Comparison of ENCODE assay signal across 21 cellular contexts in the genomic region with DNA sequence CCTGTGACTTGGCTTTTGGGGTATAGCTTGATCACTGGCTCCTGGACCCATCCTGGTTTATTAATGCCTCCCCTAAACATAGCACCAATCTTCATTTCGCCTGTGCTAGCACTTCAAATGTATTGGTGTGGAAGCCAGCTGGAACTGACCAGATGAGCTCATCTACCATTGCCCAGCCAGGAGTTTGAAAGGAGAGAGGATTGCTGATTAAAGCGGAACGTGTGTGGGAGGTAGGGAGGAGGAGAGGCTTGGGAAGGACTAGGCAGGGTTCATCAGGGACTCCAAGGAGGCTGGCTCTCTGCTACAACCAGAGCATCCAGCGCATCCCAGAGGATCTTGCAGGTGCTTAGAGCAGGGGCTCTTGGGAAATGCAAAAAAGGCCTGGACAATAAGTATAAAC. TPM values are rescaled to one million over a fixed set of nuclear protein-coding genes. Genes with fewer than 3 reads are reported as not detected.
A peak's percentile ranks its signal among the peaks of the same experiment; 100 is the strongest.
DNase-seq lines count a peak whose midpoint lies in the region; ATAC-seq and TF ChIP-seq lines count a peak whose summit lies in the region.
"Had no signal": no experiment of that assay in that cellular context is flagged by ENCODE, and none has a peak within 500 bp of the region (broad histone marks: within the 10 kb centered on the region; RNA-seq: fewer than 3 reads in every experiment).

No MANE protein-coding gene starts in this region.

- peaks cover 0 to 2% of the 10 kb centered on the region in 2 donors for H3K4me1 Mint-ChIP-seq in stimulated activated naive B cell treated with anti-CD40 and anti-IgM and Interleukin-4, amounts not matched to agents 10 μg/mL and 1 μg/mL and 100 μg/mL, for 72 hours
- H3K4me1 Mint-ChIP-seq: CD4-positive, alpha-beta memory T cell; GM23338 had no signal

- WGBS in heart right ventricle, 2 donors, result 51 to 53% methylated on average over 4 of the region's 4 CpGs
- 14 to 21% (median 16%) methylated on average over 4 of the region's 4 CpGs for WGBS in ovary, 3 donors
- no CpG with 5 or more reads among the region's 4 CpGs for WGBS in neuronal stem cell (ENCODE audit: extremely low coverage in 2 of 2, insufficient read length in 2 of 2, insufficient replicate concordance in 1 of 2), 2 donors

- H3K4me3 Mint-ChIP-seq in stimulated activated naive B cell treated with anti-CD40 and anti-IgM and Interleukin-4, amounts not matched to agents 10 μg/mL and 1 μg/mL and 100 μg/mL, for 72 hours, result no peak overlapping the region
- H3K4me3 Mint-ChIP-seq: CD4-positive, alpha-beta memory T cell; GM23338; mesothelial cell of epicardium; nephron progenitor cell; stimulated activated naive CD8-positive, alpha-beta T cell treated with anti-CD3 and anti-CD28 coated beads, Interleukin-15, Interleukin-2, amounts not matched to agents 100 ng/mL and 50 ng/mL, for 24 hours; T-helper 1 cell treated with Interleukin-12 subunit alpha and Interleukin-12 subunit beta and Interleukin-4 antibody, amounts not matched to agents 30 μg/mL and 1 μg/mL, for 36 hours had no signal

- H2BK5ac ChIP-seq in neuronal stem cell (ENCODE audit: low read length), result no peak overlapping the region

- H3K18ac ChIP-seq in neuronal stem cell (ENCODE audit: low read length), result no peak overlapping the region

- no peaks in the 10 kb centered on the region for H3K79me1 ChIP-seq in neuronal stem cell (ENCODE audit: low read depth, low read length)

- H2AK5ac ChIP-seq in neuronal stem cell (ENCODE audit: low read depth, low read length), result no peak overlapping the region

- no peak overlapping the region for H4K91ac ChIP-seq in neuronal stem cell (ENCODE audit: low read depth, low read length, poor library complexity)

- no peak overlapping the region for H2AFZ ChIP-seq in neuronal stem cell (ENCODE audit: low read length)
- H2AFZ ChIP-seq: GM23338 had no signal

- H3K27me3 Mint-ChIP-seq in stimulated activated naive B cell treated with anti-CD40 and anti-IgM and Interleukin-4, amounts not matched to agents 10 μg/mL and 1 μg/mL and 100 μg/mL, for 72 hours, result peaks cover 18 to 25% of the 10 kb centered on the region in 2 donors

- no peak overlapping the region for H3K14ac ChIP-seq in neuronal stem cell (ENCODE audit: low read length)

- H3K9me3 ChIP-seq in heart right ventricle (no peaks in the 10 kb centered on the region), ovary (no peaks in the 10 kb centered on the region), neuronal stem cell (replicated peaks in 1 of 2; ENCODE audit: control insufficient read depth in 2 of 2, insufficient read depth in 1 of 2, low read depth in 1 of 2, low read length in 2 of 2) (no peaks in the 10 kb centered on the region)
- H3K9me3 ChIP-seq: ascending aorta had no signal

- intact Hi-C loops in heart right ventricle (cut with DNase I) (no loop called here), ovary (cut with DNase I) (no loop called here)

- H3K27me3 ChIP-seq in heart right ventricle (peaks cover 0 to 25% (median 0%) of the 10 kb centered on the region in 7 donors), ovary (no peaks in the 10 kb centered on the region), neuronal stem cell (ENCODE audit: control insufficient read depth in 3 of 3, insufficient read depth in 3 of 3, low read depth in 1 of 3, low read length in 3 of 3) (peaks cover 0 to 10% (median 0%) of the 10 kb centered on the region in 3 experiments)
- H3K27me3 ChIP-seq: ascending aorta had no signal

- TF ChIP-seq EP300 in ovary (IDR thresholded peaks at IDR 0.05), result no peak

- H3K36me3 Mint-ChIP-seq in stimulated activated naive B cell treated with anti-CD40 and anti-IgM and Interleukin-4, amounts not matched to agents 10 μg/mL and 1 μg/mL and 100 μg/mL, for 72 hours, result peaks cover 2 to 3% of the 10 kb centered on the region in 2 donors
- H3K36me3 Mint-ChIP-seq: CD4-positive, alpha-beta memory T cell; mesothelial cell of epicardium had no signal

- H4K8ac ChIP-seq in neuronal stem cell (ENCODE audit: low read depth, low read length), result no peak overlapping the region

- H3K23ac ChIP-seq in neuronal stem cell (ENCODE audit: low read depth, low read length, poor library complexity), result no peak overlapping the region

- TF ChIP-seq CTCF in heart right ventricle (IDR thresholded peaks at IDR 0.05) (no peak), ovary (IDR thresholded peaks at IDR 0.05) (no peak)

- H3K9me3 Mint-ChIP-seq in stimulated activated naive B cell treated with anti-CD40 and anti-IgM and Interleukin-4, amounts not matched to agents 10 μg/mL and 1 μg/mL and 100 μg/mL, for 72 hours, result peaks cover 7 to 9% of the 10 kb centered on the region in 2 donors
- H3K9me3 Mint-ChIP-seq: CD4-positive, alpha-beta memory T cell; GM23338; mesothelial cell of epicardium; nephron progenitor cell; stimulated activated naive CD8-positive, alpha-beta T cell treated with anti-CD3 and anti-CD28 coated beads, Interleukin-15, Interleukin-2, amounts not matched to agents 100 ng/mL and 50 ng/mL, for 24 hours; T-helper 1 cell treated with Interleukin-12 subunit alpha and Interleukin-12 subunit beta and Interleukin-4 antibody, amounts not matched to agents 30 μg/mL and 1 μg/mL, for 36 hours had no signal

- H3K27ac ChIP-seq in heart right ventricle (peak overlapping the region in 3 of 10 donors; percentile 15 to 42 (median 22)), ovary (no peak overlapping the region), neuronal stem cell (replicated peaks; ENCODE audit: low read length) (no peak overlapping the region)
- H3K27ac ChIP-seq: ascending aorta had no signal

- H3K4ac ChIP-seq in neuronal stem cell (ENCODE audit: low read length), result no peak overlapping the region

- no peak overlapping the region for H3K9ac ChIP-seq in neuronal stem cell (ENCODE audit: low read depth, low read length, poor library complexity)

- H3K4me1 ChIP-seq in heart right ventricle (peaks cover 0 to 32% (median 26%) of the 10 kb centered on the region in 9 donors), ovary (ENCODE audit: insufficient read depth) (no peaks in the 10 kb centered on the region), neuronal stem cell (ENCODE audit: control insufficient read depth in 2 of 2, insufficient read depth in 1 of 2, low read depth in 1 of 2, low read length in 2 of 2) (peaks cover 0 to 3% of the 10 kb centered on the region in 2 donors)
- H3K4me1 ChIP-seq: ascending aorta had no signal

- H3K4me3 ChIP-seq in heart right ventricle (no peak overlapping the region), ovary (no peak overlapping the region), neuronal stem cell (ENCODE audit: low read length in 2 of 2) (no peak overlapping the region)
- H3K4me3 ChIP-seq: ascending aorta, GM23338 had no signal

- no peak overlapping the region for H2BK12ac ChIP-seq in neuronal stem cell (ENCODE audit: low read length)

- no peaks in the 10 kb centered on the region for H3K36me3 ChIP-seq in heart right ventricle
- H3K36me3 ChIP-seq in ovary, result no peaks in the 10 kb centered on the region
- no peaks in the 10 kb centered on the region for H3K36me3 ChIP-seq in neuronal stem cell (replicated peaks in 1 of 2; ENCODE audit: control insufficient read depth in 2 of 2, insufficient read depth in 2 of 2, low read length in 2 of 2)
- H3K36me3 ChIP-seq: ascending aorta had no signal

- no peak overlapping the region for H2BK120ac ChIP-seq in neuronal stem cell (ENCODE audit: low read depth, low read length)

- ATAC-seq in heart right ventricle (peak; percentile 77 to 93 (median 86)), HG02870 (IDR thresholded peaks at IDR 0.05; ENCODE audit: unreplicated experiment) (no peak), GM21526 (IDR thresholded peaks at IDR 0.05; ENCODE audit: low FRiP score, unreplicated experiment) (no peak)
- ATAC-seq in stimulated activated naive B cell treated with anti-CD40 and anti-IgM and Interleukin-4, amounts not matched to agents 10 μg/mL and 1 μg/mL and 100 μg/mL, for 72 hours (replicated peaks), result no peak
- ATAC-seq: GM23338 had no signal

- no peak for TF ChIP-seq POLR2A in ovary (IDR thresholded peaks at IDR 0.05)

- DNase-seq in GM03348 (ENCODE audit: low spot score) (peak; percentile 58), amniotic epithelial cell (ENCODE audit: low read depth) (peak; percentile 86), heart right ventricle (peak in 1 of 2 donors; percentile 61), ovary (peak in 3 of 5 donors; percentile 50 to 66 (median 64)), neuronal stem cell (ENCODE audit: low spot score) (no peak)
- no peak for DNase-seq in stimulated activated naive B cell treated with anti-CD40 and anti-IgM and Interleukin-4, amounts not matched to agents 10 μg/mL and 1 μg/mL and 100 μg/mL, for 72 hours
- DNase-seq: activated CD4-positive, alpha-beta T cell treated with anti-CD3 and anti-CD28 coated beads, Interleukin-2, amount 50 U/mL, for 48 hours; activated naive CD4-positive, alpha-beta T cell treated with Interleukin-2 at 50 U/mL for 16 hours; CD4-positive, alpha-beta memory T cell; DMS79 treated with DMSO at 0.1 percent for 48 hours; NCI-H146; NCI-H446 treated with DMSO at 0.1 percent for 48 hours; nephron progenitor cell; trophoblast cell had no signal

- H2BK15ac ChIP-seq in neuronal stem cell (ENCODE audit: low read length), result no peak overlapping the region

- no peak overlapping the region for H3K27ac Mint-ChIP-seq in stimulated activated naive B cell treated with anti-CD40 and anti-IgM and Interleukin-4, amounts not matched to agents 10 μg/mL and 1 μg/mL and 100 μg/mL, for 72 hours
- H3K27ac Mint-ChIP-seq: CD4-positive, alpha-beta memory T cell; GM23338; mesothelial cell of epicardium; nephron progenitor cell; stimulated activated naive CD8-positive, alpha-beta T cell treated with anti-CD3 and anti-CD28 coated beads, Interleukin-15, Interleukin-2, amounts not matched to agents 100 ng/mL and 50 ng/mL, for 24 hours; T-helper 1 cell treated with Interleukin-12 subunit alpha and Interleukin-12 subunit beta and Interleukin-4 antibody, amounts not matched to agents 30 μg/mL and 1 μg/mL, for 36 hours had no signal

- no peak overlapping the region for H3K4me2 ChIP-seq in neuronal stem cell (ENCODE audit: insufficient read depth, low read length, poor library complexity, severe bottlenecking)
- H3K4me2 ChIP-seq: GM23338 had no signal

RNA-seq across cellular contexts. Expression of a gene that starts 34.4 kb away (rescaled TPM):
- total RNA-seq in heart right ventricle, result 10 to 100 TPM in 9 of 10 donors, 1 to 10 TPM in 1; 9.7 to 21.7 (median 13.6) TPM
- 1 to 10 TPM; 7.5 to 8.4 TPM for polyA plus RNA-seq in heart right ventricle
- total RNA-seq in ovary, result 10 to 100 TPM; 53.9 to 70.8 (median 62.4) TPM
- 10 to 100 TPM; 17.5 to 24.4 TPM for polyA plus RNA-seq in ovary
- polyA plus RNA-seq in neuronal stem cell (2013, experiment 1 of 2), result 27.4 TPM
- polyA plus RNA-seq in neuronal stem cell (2013, experiment 2 of 2), result 29.0 TPM

Comparison
In these comparisons a context has a peak if more than half of its experiments do, and no peak if none do; other contexts are left out.
1. DNase-seq: peak in GM03348 (single experiment), amniotic epithelial cell (single experiment) and ovary (3 of 5); none in stimulated activated naive B cell treated with anti-CD40 and anti-IgM and Interleukin-4, amounts not matched to agents 10 μg/mL and 1 μg/mL and 100 μg/mL, for 72 hours (single experiment) and neuronal stem cell (single experiment).
2. ATAC-seq: peak in heart right ventricle (8 of 8); none in stimulated activated naive B cell treated with anti-CD40 and anti-IgM and Interleukin-4, amounts not matched to agents 10 μg/mL and 1 μg/mL and 100 μg/mL, for 72 hours (0 of 2), HG02870 (single experiment) and GM21526 (single experiment).